In the genomic region with DNA sequence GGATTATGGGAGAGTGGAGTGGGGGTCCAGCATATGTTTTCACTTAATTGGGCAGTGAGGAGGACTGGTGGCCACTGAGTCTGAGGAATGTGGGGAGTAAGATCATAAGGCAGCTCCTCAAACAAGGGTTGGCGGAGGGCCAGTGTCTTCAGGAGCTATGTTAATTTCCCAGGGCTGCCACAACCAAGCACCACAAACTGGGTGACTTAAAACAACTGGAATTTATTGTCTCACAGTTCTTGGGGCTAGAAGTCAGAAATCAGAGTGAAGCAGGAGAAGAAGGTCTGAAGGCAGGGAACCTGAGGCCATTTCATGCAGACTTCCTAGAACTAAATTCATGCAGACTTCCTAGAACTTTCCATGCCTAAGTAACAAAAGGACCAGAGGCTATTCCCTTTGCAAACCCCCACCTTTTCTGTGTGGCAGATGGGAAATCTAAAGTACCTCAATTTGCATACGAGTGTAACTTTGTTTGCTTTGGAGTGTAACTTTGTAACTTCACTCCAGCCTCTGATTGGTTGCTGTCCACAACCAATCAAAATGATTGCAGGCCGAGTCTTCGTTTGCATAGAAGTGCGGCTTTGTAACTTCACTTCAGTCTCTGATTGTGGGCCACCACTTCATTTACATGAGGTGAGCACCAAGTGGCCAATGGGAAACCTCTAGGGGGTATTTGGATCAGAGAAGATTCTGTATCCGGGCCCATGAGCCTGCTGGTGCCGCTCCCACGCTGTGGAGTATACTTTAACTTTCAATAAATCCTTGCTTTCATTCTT, we compare ENCODE assay signal across 16 cellular contexts. TPM values are rescaled to one million over a fixed set of nuclear protein-coding genes. Genes with fewer than 3 reads are reported as not detected.
A peak's percentile ranks its signal among the peaks of the same experiment; 100 is the strongest.
DNase-seq lines count a peak whose midpoint lies in the region; ATAC-seq, FAIRE-seq and TF ChIP-seq lines count a peak whose summit lies in the region.
"Had no signal": no experiment of that assay in that cellular context is flagged by ENCODE, and none has a peak within 500 bp of the region (broad histone marks: within the 10 kb centered on the region; RNA-seq: fewer than 3 reads in every experiment).

No MANE protein-coding gene starts in this region.

- H4K20me1 ChIP-seq in IMR-90 (ENCODE audit: insufficient read depth, low read length), result no peaks in the 10 kb centered on the region

- H3K4ac ChIP-seq in IMR-90 (ENCODE audit: low read depth, low read length), result peak overlapping the region; percentile 62

- intact Hi-C loops in IMR-90 (cut with micrococcal nuclease) (loop anchor here (2.0 kb wide), 1 partner anchor 52 kb away; no protein-coding TSS in a partner anchor), kidney (cut with DNase I) (no loop called here)

- H2AK5ac ChIP-seq in IMR-90 (ENCODE audit: low read depth, low read length), result peak overlapping the region; percentile 76

- H3K4me3 Mint-ChIP-seq in activated T-cell treated with anti-CD3 and anti-CD28 coated beads, Interleukin-2, amount 50 U/mL, for 4 hours, result no peak overlapping the region
- H3K4me3 Mint-ChIP-seq: CD8-positive, alpha-beta T cell had no signal

- ATAC-seq in IMR-90 (ENCODE audit: low read depth) (peak; percentile 71), GM18858 (IDR thresholded peaks at IDR 0.05; ENCODE audit: unreplicated experiment) (no peak)
- no peak for ATAC-seq in activated T-cell treated with anti-CD3 and anti-CD28 coated beads, Interleukin-2, amount 50 U/mL, for 4 hours
- ATAC-seq: CD8-positive, alpha-beta T cell had no signal

- no peaks in the 10 kb centered on the region for H3K36me3 Mint-ChIP-seq in activated T-cell treated with anti-CD3 and anti-CD28 coated beads, Interleukin-2, amount 50 U/mL, for 4 hours (ENCODE audit: insufficient read depth)
- H3K36me3 Mint-ChIP-seq: CD8-positive, alpha-beta T cell had no signal

- H4K8ac ChIP-seq in IMR-90 (ENCODE audit: low read depth in 2 of 2, low read length in 2 of 2), result peak overlapping the region; percentile 33 to 74; a peak in 2 of 4 replicates

- no peaks in the 10 kb centered on the region for H3K79me1 ChIP-seq in IMR-90 (ENCODE audit: low read depth in 1 of 2, low read length in 2 of 2)

- no peak overlapping the region for H3K56ac ChIP-seq in IMR-90 (ENCODE audit: extremely low read depth, insufficient read depth, low read length)

- no peak for TF ChIP-seq CTCF in AG10803 (conservative IDR thresholded peaks at IDR 0.05; ENCODE audit: low read length)
- TF ChIP-seq CTCF in IMR-90 (conservative IDR thresholded peaks at IDR 0.05; ENCODE audit: low read depth, low read length), result no peak
- no peak for TF ChIP-seq CTCF in astrocyte of the spinal cord (IDR thresholded peaks at IDR 0.05; ENCODE audit: low read depth, low read length)
- TF ChIP-seq CTCF in kidney (IDR thresholded peaks at IDR 0.05; ENCODE audit: borderline replicate concordance, extremely low read depth, insufficient read depth), result no peak

- peak overlapping the region; percentile 73 for H2BK5ac ChIP-seq in IMR-90 (ENCODE audit: low read depth, low read length, poor library complexity, severe bottlenecking)

- H3K9me3 ChIP-seq in IMR-90 (ENCODE audit: control insufficient read depth, insufficient read depth, low read length), result no peaks in the 10 kb centered on the region
- no peaks in the 10 kb centered on the region for H3K9me3 ChIP-seq in kidney (ENCODE audit: control insufficient read depth in 1 of 2, low read length in 2 of 2)
- H3K9me3 ChIP-seq: psoas muscle had no signal

- H2AFZ ChIP-seq in IMR-90 (replicated peaks; ENCODE audit: low read length, poor library complexity), result peak overlapping the region; percentile 11

- no peak for TF ChIP-seq RAD21 in IMR-90 (IDR thresholded peaks at IDR 0.05; ENCODE audit: low read length)

- CTCF ChIA-PET in IMR-90 (lab: Yijun Ruan, JAX), result interaction anchor here (0.6 to 1.0 kb wide), 2 partner anchors 30 to 1030 kb away, joined by 3 read pairs; no protein-coding TSS in a partner anchor

- peak overlapping the region; percentile 79; the same call in 2 of the 3 replicates for H2BK15ac ChIP-seq in IMR-90 (ENCODE audit: low read depth, low read length)

- H3K23ac ChIP-seq in IMR-90 (ENCODE audit: low read depth, low read length), result peak overlapping the region; percentile 26

- peak overlapping the region; percentile 73 for H4K91ac ChIP-seq in IMR-90 (ENCODE audit: insufficient read depth, low read depth, low read length)

- BruUV-seq in IMR-90 (replicated peaks; lab: Mats Ljungman, UMichigan), result no TSS peak

- dilution Hi-C loops in IMR-90 (cut with HindIII; ENCODE audit: low sequenced_read_pairs, unreplicated experiment), result no loop called here

- H3K4me1 ChIP-seq in IMR-90 (ENCODE audit: control insufficient read depth, insufficient read depth, low read length) (peaks cover 17% of the 10 kb centered on the region), kidney (ENCODE audit: control insufficient read depth in 1 of 2, insufficient read depth in 1 of 2, low read depth in 1 of 2, low read length in 2 of 2) (no peaks in the 10 kb centered on the region)

- H3K27me3 Mint-ChIP-seq in activated T-cell treated with anti-CD3 and anti-CD28 coated beads, Interleukin-2, amount 50 U/mL, for 4 hours (ENCODE audit: low read depth), result peaks cover 8% of the 10 kb centered on the region

- in situ Hi-C loops in IMR-90 (cut with MboI; ENCODE audit: low sequenced_read_pairs), result no loop called here
- in situ Hi-C loops in astrocyte of the spinal cord (cut with HindIII; ENCODE audit: low sequenced_read_pairs), result no loop called here

- POLR2A ChIA-PET in IMR-90 (lab: Charles Lee; ENCODE audit: unreplicated experiment), result interaction anchor here (0.5 to 1.0 kb wide), 2 partner anchors 10 to 100 kb away, joined by 3 read pairs; a partner anchor contains a TSS

- H3K9ac ChIP-seq in IMR-90 (ENCODE audit: low read depth, low read length), result no peak overlapping the region
- no peak overlapping the region for H3K9ac ChIP-seq in kidney (ENCODE audit: low read length in 2 of 2)

- H2BK20ac ChIP-seq in IMR-90 (ENCODE audit: low read depth, low read length), result peak overlapping the region; percentile 68

- no peaks in the 10 kb centered on the region for H3K9me3 Mint-ChIP-seq in activated T-cell treated with anti-CD3 and anti-CD28 coated beads, Interleukin-2, amount 50 U/mL, for 4 hours
- H3K9me3 Mint-ChIP-seq: CD8-positive, alpha-beta T cell had no signal

- 100% methylated on average over 1 of the region's 8 CpGs; no CpG with 5 or more reads in 1 of the 2 experiments for WGBS in IMR-90 (ENCODE audit: extremely low coverage in 2 of 2, insufficient read length in 1 of 2), 2 experiments

- no peak for FAIRE-seq in kidney (lab: Jason Lieb, UNC)
- FAIRE-seq: GM18507 had no signal

- H2AK9ac ChIP-seq in IMR-90 (replicated peaks; ENCODE audit: low read depth, low read length, poor library complexity), result peak overlapping the region; percentile 42

- H3K4me3 ChIP-seq in AG10803 (ENCODE audit: low read length), result no peak overlapping the region
- no peak overlapping the region for H3K4me3 ChIP-seq in IMR-90 (ENCODE audit: insufficient read depth, low read depth, low read length)
- no peak overlapping the region for H3K4me3 ChIP-seq in astrocyte of the spinal cord (ENCODE audit: low read depth, low read length)
- H3K4me3 ChIP-seq in kidney (ENCODE audit: low read length in 2 of 2), result no peak overlapping the region
- H3K4me3 ChIP-seq: psoas muscle had no signal

- TF ChIP-seq POLR2A in IMR-90 (IDR thresholded peaks at IDR 0.05; ENCODE audit: low read depth, low read length), result no peak

- DNase-seq in AG10803 (ENCODE audit: low read depth) (peak; percentile 97), IMR-90 (peak; percentile 93), astrocyte of the spinal cord (ENCODE audit: low read depth, low spot score) (peak; percentile 93), left kidney (ENCODE audit: low read depth, low spot score) (peak; percentile 46), kidney (no peak), globus pallidus (ENCODE audit: low spot score) (no peak)
- no peak for DNase-seq in activated T-cell treated with anti-CD3 and anti-CD28 coated beads, Interleukin-2, amount 50 U/mL, for 4 hours
- DNase-seq: activated CD4-positive, CD25-positive, alpha-beta regulatory T cell treated with anti-CD3 and anti-CD28 coated beads, Interleukin-2, amount 50 U/mL, for 72 hours; activated gamma-delta T cell; CD8-positive, alpha-beta T cell; effector CD8-positive, alpha-beta T cell; left cardiac atrium; NCI-H1417 treated with DMSO at 0.1 percent for 48 hours; psoas muscle had no signal

- H3K4me1 Mint-ChIP-seq in activated T-cell treated with anti-CD3 and anti-CD28 coated beads, Interleukin-2, amount 50 U/mL, for 4 hours (ENCODE audit: low read depth), result no peaks in the 10 kb centered on the region

- H3K27ac ChIP-seq in IMR-90 (ENCODE audit: insufficient read depth, low read length), result peak overlapping the region; percentile 54; the same call in 1 of the 2 replicates
- no peak overlapping the region for H3K27ac ChIP-seq in kidney (ENCODE audit: low read depth in 2 of 2, low read length in 2 of 2)
- H3K27ac ChIP-seq: psoas muscle had no signal

- no peaks in the 10 kb centered on the region for H3K27me3 ChIP-seq in IMR-90 (ENCODE audit: control insufficient read depth, insufficient read depth, low read length)

- peak overlapping the region; percentile 77 for H3K18ac ChIP-seq in IMR-90 (ENCODE audit: low read depth, low read length)

- H2BK120ac ChIP-seq in IMR-90 (ENCODE audit: low read depth, low read length), result peak overlapping the region; percentile 87

- H4K5ac ChIP-seq in IMR-90 (ENCODE audit: low read depth, low read length), result peak overlapping the region; percentile 84; the same call in 1 of the 2 replicates

- H3K14ac ChIP-seq in IMR-90 (replicated peaks; ENCODE audit: low read depth, low read length), result peak overlapping the region; percentile 69

- H3K36me3 ChIP-seq in IMR-90 (ENCODE audit: control insufficient read depth, insufficient read depth, low read length), result no peaks in the 10 kb centered on the region
- H3K36me3 ChIP-seq in kidney (ENCODE audit: control insufficient read depth in 1 of 2, insufficient read depth in 2 of 2, low read length in 2 of 2), result no peaks in the 10 kb centered on the region

- peaks cover 6% of the 10 kb centered on the region; the same call in 1 of the 2 replicates for H3K9me1 ChIP-seq in IMR-90 (ENCODE audit: insufficient read depth, low read length)

- H3K4me2 ChIP-seq in IMR-90 (ENCODE audit: low read depth, low read length), result peak overlapping the region; percentile 19; the same call in 1 of the 2 replicates

TF ChIP-seq in IMR-90, 13 proteins besides CTCF, POLR2A, EP300 and RAD21 (continues in another document):
- no peak for TF ChIP-seq NFE2L2 (IDR thresholded peaks at IDR 0.05; ENCODE audit: low read depth, low read length)
- no peak for TF ChIP-seq SMC3 (IDR thresholded peaks at IDR 0.05; ENCODE audit: low read depth, low read length)
- no peak for TF ChIP-seq MAZ (IDR thresholded peaks at IDR 0.05; ENCODE audit: borderline replicate concordance, low read depth, low read length)

RNA-seq across cellular contexts. Expression of a gene that starts 50.5 kb away (rescaled TPM):
- total RNA-seq in IMR-90 (2012; rRNA removed), result 30.8 and 35.6 TPM in 2 replicates
- 26.1 and 28.2 TPM in 2 replicates for polyA plus RNA-seq in IMR-90 (2012; rRNA removed)
- 2.9 and 6.5 TPM in 2 replicates for polyA plus RNA-seq in IMR-90 (2012; cell fraction: cytosol; rRNA removed)
- polyA plus RNA-seq in IMR-90 (2012; cell fraction: nucleus; rRNA removed; ENCODE audit: low replicate concordance), result 9.6 and 84.5 TPM in 2 replicates
- total RNA-seq in activated T-cell treated with anti-CD3 and anti-CD28 coated beads, Interleukin-2, amount 50 U/mL, for 4 hours, result 10 to 100 TPM; 39.2 to 42.0 (median 39.9) TPM
- 59.7 TPM for total RNA-seq in kidney
- polyA plus RNA-seq in kidney (ENCODE audit: insufficient read depth, low read depth, low replicate concordance), result 25.2 TPM

Comparison
In these comparisons a context has a peak if more than half of its experiments do, and no peak if none do; other contexts are left out.
1. DNase-seq: peak in AG10803 (single experiment), IMR-90 (single experiment), astrocyte of the spinal cord (single experiment) and left kidney (single experiment); none in activated T-cell treated with anti-CD3 and anti-CD28 coated beads, Interleukin-2, amount 50 U/mL, for 4 hours (single experiment), kidney (single experiment) and globus pallidus (single experiment).